Comparison of ENCODE assay signal across 8 cellular contexts in the genomic region with DNA sequence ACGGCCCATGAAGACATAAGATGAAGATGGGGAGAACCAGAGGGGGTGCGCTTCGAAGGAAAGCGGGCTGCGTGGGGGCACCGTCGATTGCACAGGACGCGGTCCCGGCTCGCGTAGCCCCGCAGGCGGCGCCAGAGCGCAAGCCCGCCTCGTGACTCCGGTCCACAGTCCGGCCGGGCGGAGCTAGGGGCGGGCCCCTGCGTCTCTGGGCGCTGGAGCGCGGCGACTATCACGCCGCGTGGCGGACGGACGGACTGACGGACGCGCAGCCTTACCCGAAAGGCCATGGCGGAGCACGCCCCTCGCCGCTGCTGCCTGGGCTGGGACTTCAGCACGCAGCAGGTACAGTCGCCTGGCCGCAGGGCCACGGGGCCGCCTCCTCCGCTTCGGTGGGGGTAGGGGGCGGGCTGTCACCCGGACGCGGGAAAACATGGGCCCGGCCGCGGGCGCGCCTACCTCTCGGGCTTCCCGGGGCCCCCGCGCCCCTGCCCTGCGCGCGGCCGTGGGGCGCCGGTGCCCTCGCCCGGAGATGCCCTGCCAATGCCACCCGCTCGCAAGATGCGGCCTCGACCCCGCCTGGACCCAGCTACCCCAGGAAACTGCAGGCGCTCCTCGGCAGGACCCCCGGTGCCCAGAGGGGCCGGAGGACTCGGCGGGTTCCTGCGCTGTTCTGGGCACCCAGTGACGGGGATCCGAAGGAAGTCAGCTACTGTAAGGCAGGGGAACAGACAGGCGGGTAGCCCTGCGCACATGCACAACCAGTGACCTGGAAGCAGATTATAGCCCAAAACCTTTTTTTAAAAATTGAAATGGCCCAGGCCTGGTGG. TPM values are rescaled to one million over a fixed set of nuclear protein-coding genes. Genes with fewer than 3 reads are reported as not detected.
DNase-seq lines count a peak whose midpoint lies in the region; ATAC-seq lines count a peak whose summit lies in the region.

A gene (plus strand): TSS at position 202 of the 827 bp plus-strand sequence. CDS start 84 bp downstream, at position 286.

- peak within 1 kb of the TSS; percentile 66 for H3K27ac Mint-ChIP-seq in activated T-cell treated with anti-CD3 and anti-CD28 coated beads, Interleukin-2, amount 50 U/mL, for 24 hours
- H3K27ac Mint-ChIP-seq in naive thymus-derived CD4-positive, alpha-beta T cell, result peak within 1 kb of the TSS in 3 of 9 donors; percentile 54 to 61 (median 54)
- peak within 1 kb of the TSS; percentile 58 for H3K27ac Mint-ChIP-seq in stimulated activated memory B cell treated with anti-CD40 and anti-IgM and Interleukin-4, amounts not matched to agents 10 μg/mL and 1 μg/mL and 100 μg/mL, for 72 hours

- peaks cover 8% of the 10 kb centered on the region for H3K36me3 Mint-ChIP-seq in activated T-cell treated with anti-CD3 and anti-CD28 coated beads, Interleukin-2, amount 50 U/mL, for 24 hours (ENCODE audit: low read depth)
- H3K36me3 Mint-ChIP-seq in naive thymus-derived CD4-positive, alpha-beta T cell, result no peaks in the 10 kb centered on the region
- H3K36me3 Mint-ChIP-seq in stimulated activated memory B cell treated with anti-CD40 and anti-IgM and Interleukin-4, amounts not matched to agents 10 μg/mL and 1 μg/mL and 100 μg/mL, for 72 hours, result no peaks in the 10 kb centered on the region

- peak within 1 kb of the TSS; percentile 61 for H3K27ac ChIP-seq in naive thymus-derived CD4-positive, alpha-beta T cell (ENCODE audit: low read depth, low read length)

- H3K4me1 ChIP-seq in naive thymus-derived CD4-positive, alpha-beta T cell (ENCODE audit: control insufficient read depth in 2 of 2, insufficient read depth in 2 of 2, low read length in 2 of 2), result no peaks in the 10 kb centered on the region

- peak within 1 kb of the TSS; percentile 71 for H3K4me3 Mint-ChIP-seq in activated T-cell treated with anti-CD3 and anti-CD28 coated beads, Interleukin-2, amount 50 U/mL, for 24 hours
- H3K4me3 Mint-ChIP-seq in naive thymus-derived CD4-positive, alpha-beta T cell, result peak within 1 kb of the TSS; percentile 71 to 91 (median 83)
- peak within 1 kb of the TSS; percentile 82 for H3K4me3 Mint-ChIP-seq in stimulated activated memory B cell treated with anti-CD40 and anti-IgM and Interleukin-4, amounts not matched to agents 10 μg/mL and 1 μg/mL and 100 μg/mL, for 72 hours

- in situ Hi-C loops in Caki2 (cut with HindIII; ENCODE audit: low pct_unique_long_range_greater_than_20kb, low sequenced_read_pairs), result no loop called here

- no peaks in the 10 kb centered on the region for H3K27me3 Mint-ChIP-seq in activated T-cell treated with anti-CD3 and anti-CD28 coated beads, Interleukin-2, amount 50 U/mL, for 24 hours
- H3K27me3 Mint-ChIP-seq in naive thymus-derived CD4-positive, alpha-beta T cell, result peaks cover 0 to 4% (median 0%) of the 10 kb centered on the region in 5 donors
- no peaks in the 10 kb centered on the region for H3K27me3 Mint-ChIP-seq in stimulated activated memory B cell treated with anti-CD40 and anti-IgM and Interleukin-4, amounts not matched to agents 10 μg/mL and 1 μg/mL and 100 μg/mL, for 72 hours

- H3K9me3 ChIP-seq in naive thymus-derived CD4-positive, alpha-beta T cell (ENCODE audit: control insufficient read depth in 2 of 3, low read length in 3 of 3), result no peaks in the 10 kb centered on the region

- peak; percentile 97 for ATAC-seq in GM19397 (IDR thresholded peaks at IDR 0.05; ENCODE audit: unreplicated experiment)
- ATAC-seq in HG03558 (IDR thresholded peaks at IDR 0.05; ENCODE audit: extremely low read depth, unreplicated experiment), result peak; percentile 93
- peak; percentile 99 for ATAC-seq in naive thymus-derived CD4-positive, alpha-beta T cell
- ATAC-seq in stimulated activated memory B cell treated with anti-CD40 and anti-IgM and Interleukin-4, amounts not matched to agents 10 μg/mL and 1 μg/mL and 100 μg/mL, for 72 hours, result peak; percentile 97

- intact Hi-C loops in naive thymus-derived CD4-positive, alpha-beta T cell (cut with micrococcal nuclease), result loop anchor here (2.0 to 5.0 kb wide), 11 partner anchors 108 to 489 kb away; a partner anchor contains a TSS

- H3K4me1 Mint-ChIP-seq in activated T-cell treated with anti-CD3 and anti-CD28 coated beads, Interleukin-2, amount 50 U/mL, for 24 hours (ENCODE audit: low read depth), result peaks cover 5% of the 10 kb centered on the region
- H3K4me1 Mint-ChIP-seq in naive thymus-derived CD4-positive, alpha-beta T cell, result peaks cover 2 to 7% (median 5%) of the 10 kb centered on the region in 7 donors
- H3K4me1 Mint-ChIP-seq in stimulated activated memory B cell treated with anti-CD40 and anti-IgM and Interleukin-4, amounts not matched to agents 10 μg/mL and 1 μg/mL and 100 μg/mL, for 72 hours, result peaks cover 5% of the 10 kb centered on the region

- CTCF ChIA-PET in naive thymus-derived CD4-positive, alpha-beta T cell (lab: Charles Lee), result interaction anchor here (0.8 to 4.9 kb wide), 8 partner anchors 12 to 372 kb away, joined by 3 to 60 read pairs (median 5); no protein-coding TSS in a partner anchor

- H3K9me3 Mint-ChIP-seq in activated T-cell treated with anti-CD3 and anti-CD28 coated beads, Interleukin-2, amount 50 U/mL, for 24 hours, result no peaks in the 10 kb centered on the region
- H3K9me3 Mint-ChIP-seq in naive thymus-derived CD4-positive, alpha-beta T cell, result no peaks in the 10 kb centered on the region
- H3K9me3 Mint-ChIP-seq in stimulated activated memory B cell treated with anti-CD40 and anti-IgM and Interleukin-4, amounts not matched to agents 10 μg/mL and 1 μg/mL and 100 μg/mL, for 72 hours, result no peaks in the 10 kb centered on the region

- H3K4me3 ChIP-seq in naive thymus-derived CD4-positive, alpha-beta T cell (ENCODE audit: low read length), result peak within 1 kb of the TSS; percentile 62

- POLR2A ChIA-PET in naive thymus-derived CD4-positive, alpha-beta T cell (lab: Charles Lee), result interaction anchor here (0.8 to 1.4 kb wide), 2 partner anchors 109 to 133 kb away, joined by 3 to 6 read pairs; no protein-coding TSS in a partner anchor

- H3K27me3 ChIP-seq in naive thymus-derived CD4-positive, alpha-beta T cell (ENCODE audit: control insufficient read depth in 2 of 2, insufficient read depth in 2 of 2, low read length in 2 of 2), result no peaks in the 10 kb centered on the region

- no peaks in the 10 kb centered on the region for H3K36me3 ChIP-seq in naive thymus-derived CD4-positive, alpha-beta T cell (ENCODE audit: control insufficient read depth in 2 of 3, insufficient read depth in 3 of 3, low read length in 3 of 3)

- DNase-seq in Caki2 (ENCODE audit: low read depth) (peak; percentile 81), OCI-M1 (lab: John Stamatoyannopoulos, UW) (peak; percentile 94), fibroblast of gingiva (ENCODE audit: low read depth) (peak; percentile 80)
- peak; percentile 89 for DNase-seq in activated T-cell treated with anti-CD3 and anti-CD28 coated beads, Interleukin-2, amount 50 U/mL, for 24 hours
- DNase-seq in naive thymus-derived CD4-positive, alpha-beta T cell, result peak; percentile 48 to 89 (median 67)

RNA-seq across cellular contexts. Expression of the gene that starts here (rescaled TPM):
- total RNA-seq in Caki2 (2014; rRNA removed; shearing (Covaris generic); ENCODE audit: low replicate concordance), result 1.5 and 3.2 TPM in 2 replicates
- 1 to 10 TPM in 4 of 5 experiments, under 1 TPM in 1; 1.00 to 6.7 (median 2.1) TPM for total RNA-seq in naive thymus-derived CD4-positive, alpha-beta T cell
- 1 to 10 TPM in 1 of 2 donors, under 1 TPM in 1; 0.37 to 1.4 TPM for polyA plus RNA-seq in naive thymus-derived CD4-positive, alpha-beta T cell

Comparison
In these comparisons a context has a peak if more than half of its experiments do, and no peak if none do; other contexts are left out.
1. Peak in every context shown above with its lines: DNase-seq, ATAC-seq, H3K4me3 ChIP-seq and H3K27ac ChIP-seq.